In genomic region chr6:52576392-52577021, GRCh38 we compare ENCODE assay signal across 1 cellular context.
TF ChIP-seq lines count a peak whose summit lies in the region.

No MANE protein-coding gene starts in this region.

TF ChIP-seq in HepG2, 621 proteins besides CTCF, POLR2A, EP300 and RAD21 (continued from another document and continues in another):
- TF ChIP-seq POGK (CRISPR knock-in tag; conservative IDR thresholded peaks at IDR 0.05) (peak; percentile 99), DNMT3B (CRISPR knock-in tag; conservative IDR thresholded peaks at IDR 0.05) (peak; percentile 55; the same call in 1 of the 2 replicates), ARID4A (CRISPR knock-in tag; IDR thresholded peaks at IDR 0.05; ENCODE audit: borderline replicate concordance) (peak; percentile 87), ZNF354B (CRISPR knock-in tag; IDR thresholded peaks at IDR 0.05) (0 out of 2 replicates have a peak, but pooled peaks have one; percentile 58), DPF2 (CRISPR knock-in tag; IDR thresholded peaks at IDR 0.05; ENCODE audit: borderline replicate concordance, low read depth) (no peak; the same call in 1 of the 2 replicates), TMF1 (CRISPR knock-in tag; IDR thresholded peaks at IDR 0.05; ENCODE audit: low read depth) (no peak), CAMTA2 (CRISPR knock-in tag; IDR thresholded peaks at IDR 0.05; ENCODE audit: borderline replicate concordance) (0 out of 2 replicates have a peak, but pooled peaks have one; percentile 24), ZBTB43 (CRISPR knock-in tag; conservative IDR thresholded peaks at IDR 0.05) (peak; percentile 12; the same call in 1 of the 2 replicates), CSRNP1 (CRISPR knock-in tag; IDR thresholded peaks at IDR 0.05) (peak; percentile 19; the same call in 1 of the 2 replicates), HNF4A (CRISPR knock-in tag; IDR thresholded peaks at IDR 0.05) (peak; percentile 23), RXRB (CRISPR knock-in tag; IDR thresholded peaks at IDR 0.05; ENCODE audit: borderline replicate concordance) (peak; percentile 22; the same call in 1 of the 2 replicates), HMG20B (CRISPR knock-in tag; conservative IDR thresholded peaks at IDR 0.05) (no peak), KMT2B (CRISPR knock-in tag; IDR thresholded peaks at IDR 0.05) (0 out of 2 replicates have a peak, but pooled peaks have one; percentile 28), ZNF557 (CRISPR knock-in tag; IDR thresholded peaks at IDR 0.05) (no peak), SSRP1 (CRISPR knock-in tag; IDR thresholded peaks at IDR 0.05) (peak; percentile 71), SOX5 (CRISPR knock-in tag; IDR thresholded peaks at IDR 0.05; ENCODE audit: borderline replicate concordance) (peak; percentile 23; the same call in 1 of the 2 replicates), POLR2AphosphoS5 (IDR thresholded peaks at IDR 0.05; ENCODE audit: low read depth, low read length) (peak; percentile 41; the same call in 1 of the 2 replicates), ZNF800 (CRISPR knock-in tag; IDR thresholded peaks at IDR 0.05) (0 out of 2 replicates have a peak, but pooled peaks have one; percentile 58), ZNF678 (CRISPR knock-in tag; IDR thresholded peaks at IDR 0.05) (peak; percentile 89; the same call in 1 of the 2 replicates), NFE2 (CRISPR knock-in tag; IDR thresholded peaks at IDR 0.05) (no peak), MEIS2 (CRISPR knock-in tag; IDR thresholded peaks at IDR 0.05) (peak; percentile 6; the same call in 1 of the 2 replicates), PATZ1 (CRISPR knock-in tag; IDR thresholded peaks at IDR 0.05) (peak; percentile 76), HMG20A (CRISPR knock-in tag; IDR thresholded peaks at IDR 0.05; ENCODE audit: borderline replicate concordance) (no peak), ZNF441 (CRISPR knock-in tag; IDR thresholded peaks at IDR 0.05; ENCODE audit: borderline replicate concordance) (peak; percentile 41; the same call in 1 of the 2 replicates), ZNF552 (CRISPR knock-in tag; IDR thresholded peaks at IDR 0.05; ENCODE audit: borderline replicate concordance) (peak; percentile 71; the same call in 1 of the 2 replicates), RFXANK (CRISPR knock-in tag; IDR thresholded peaks at IDR 0.05) (no peak), ZBTB8A (CRISPR knock-in tag; IDR thresholded peaks at IDR 0.05; ENCODE audit: borderline replicate concordance, low read depth) (no peak), ZFP90 (CRISPR knock-in tag; IDR thresholded peaks at IDR 0.05; ENCODE audit: borderline replicate concordance) (0 out of 2 replicates have a peak, but pooled peaks have one; percentile 44), FOXJ3 (CRISPR knock-in tag; IDR thresholded peaks at IDR 0.05; ENCODE audit: borderline replicate concordance) (no peak), THAP8 (CRISPR knock-in tag; IDR thresholded peaks at IDR 0.05; ENCODE audit: borderline replicate concordance) (peak; percentile 94; the same call in 1 of the 2 replicates), DNMT1 (CRISPR knock-in tag; IDR thresholded peaks at IDR 0.05) (peak; percentile 56; the same call in 1 of the 2 replicates), ZNF710 (CRISPR knock-in tag; IDR thresholded peaks at IDR 0.05; ENCODE audit: borderline replicate concordance) (peak; percentile 52; the same call in 1 of the 2 replicates), PBX3 (CRISPR knock-in tag; IDR thresholded peaks at IDR 0.05; ENCODE audit: borderline replicate concordance) (0 out of 2 replicates have a peak, but pooled peaks have one; percentile 35), E2F5 (CRISPR knock-in tag; conservative IDR thresholded peaks at IDR 0.05) (0 out of 2 replicates have a peak, but pooled peaks have one; percentile 18)
